8 cellular contexts compared by ENCODE assay signal in genomic region chr2:163734911-163735691, GRCh38. TPM values are rescaled to one million over a fixed set of nuclear protein-coding genes. Genes with fewer than 3 reads are reported as not detected.
A peak's percentile ranks its signal among the peaks of the same experiment; 100 is the strongest.
DNase-seq lines count a peak whose midpoint lies in the region; ATAC-seq and TF ChIP-seq lines count a peak whose summit lies in the region.

No MANE protein-coding gene starts in this region.

- no peaks in the 10 kb centered on the region for H3K27me3 ChIP-seq in hepatocyte
- H3K27me3 ChIP-seq in gastrocnemius medialis, result no peaks in the 10 kb centered on the region

- no peaks in the 10 kb centered on the region for H3K36me3 ChIP-seq in hepatocyte (replicated peaks; ENCODE audit: insufficient read depth, low read depth)
- no peaks in the 10 kb centered on the region for H3K36me3 ChIP-seq in gastrocnemius medialis

- under 1% methylated on average over 17 of the region's 17 CpGs for WGBS in hepatocyte (ENCODE audit: low lambda C conversion rate, missing lambda C conversion rate)

- no peaks in the 10 kb centered on the region for H4K20me1 ChIP-seq in hepatocyte (ENCODE audit: insufficient read depth, poor library complexity, severe bottlenecking)

- intact Hi-C loops in gastrocnemius medialis (cut with DNase I; ENCODE audit: low total_unique reads), result loop anchor here (5.0 kb wide), 1 partner anchor 388 kb away; no protein-coding TSS in a partner anchor
- intact Hi-C loops in posterior cingulate gyrus (cut with DNase I), result loop anchor here (5.0 kb wide), 3 partner anchors 123 to 388 kb away; no protein-coding TSS in a partner anchor

- H3K4me3 ChIP-seq in hepatocyte (peak overlapping the region; percentile 86), gastrocnemius medialis (peak overlapping the region; percentile 70 to 78 (median 77))

- ATAC-seq in gastrocnemius medialis (no peak), HG03045 (IDR thresholded peaks at IDR 0.05; ENCODE audit: unreplicated experiment) (no peak), GM19467 (IDR thresholded peaks at IDR 0.05; ENCODE audit: unreplicated experiment) (no peak)

- H3K27ac ChIP-seq in hepatocyte, result peak overlapping the region; percentile 86
- H3K27ac ChIP-seq in gastrocnemius medialis, result peak overlapping the region; percentile 86 to 92 (median 88)

- in situ Hi-C loops in gastrocnemius medialis (cut with MboI; ENCODE audit: low sequenced_read_pairs in 4 of 4), result no loop called here

- no peak for TF ChIP-seq POLR2A in gastrocnemius medialis (IDR thresholded peaks at IDR 0.05)

- H3K4me1 ChIP-seq in hepatocyte (ENCODE audit: insufficient read depth) (no peaks in the 10 kb centered on the region), gastrocnemius medialis (peaks cover 0 to 3% of the 10 kb centered on the region in 2 donors)

- H3K79me2 ChIP-seq in hepatocyte, result peaks cover 34% of the 10 kb centered on the region

- no peak for TF ChIP-seq CTCF in hepatocyte (IDR thresholded peaks at IDR 0.05; ENCODE audit: poor library complexity)
- TF ChIP-seq CTCF in gastrocnemius medialis (IDR thresholded peaks at IDR 0.05 in 4 of 5, conservative IDR thresholded peaks at IDR 0.05 in 1 of 5), result no peak

- DNase-seq in HCEC 1CT (peak; percentile 34), SK-N-DZ (ENCODE audit: low spot score) (peak; percentile 96), hepatocyte (ENCODE audit: low spot score) (no peak), gastrocnemius medialis (no peak), posterior cingulate gyrus (no peak)
- no peak for DNase-seq in stimulated activated CD4-positive, alpha-beta T cell treated with anti-CD3 and anti-CD28 coated beads, Interleukin-15, amount 100 ng/mL, for 24 hours

- peak overlapping the region; percentile 96 for H2AFZ ChIP-seq in hepatocyte

- no peaks in the 10 kb centered on the region for H3K9me2 ChIP-seq in hepatocyte (replicated peaks; ENCODE audit: insufficient read depth)

- no peaks in the 10 kb centered on the region for H3K9me3 ChIP-seq in hepatocyte (ENCODE audit: low read depth)
- H3K9me3 ChIP-seq in gastrocnemius medialis, result no peaks in the 10 kb centered on the region

- peak overlapping the region; percentile 93 for H3K4me2 ChIP-seq in hepatocyte

RNA-seq across cellular contexts. Expression of gene FIGN, which starts 0.7 kb away (rescaled TPM):
- 12.9 and 13.0 TPM in 2 replicates for polyA plus RNA-seq in SK-N-DZ (2014; cell fraction: cytosol; rRNA removed)
- polyA plus RNA-seq in SK-N-DZ (2014; cell fraction: nucleus; rRNA removed), result 13.8 and 22.1 TPM in 2 replicates
- total RNA-seq in hepatocyte (4.5 and 6.0 TPM in 2 replicates), gastrocnemius medialis (1 to 10 TPM in 2 of 4 donors, under 1 TPM in 2; 0.42 to 3.1 (median 1.3) TPM)
- polyA plus RNA-seq in hepatocyte, result 1.4 TPM in 2 replicates

Comparison
In these comparisons a context has a peak if more than half of its experiments do, and no peak if none do; other contexts are left out.
1. DNase-seq: peak in HCEC 1CT (single experiment) and SK-N-DZ (single experiment); none in hepatocyte (single experiment), gastrocnemius medialis (0 of 2), posterior cingulate gyrus (0 of 10) and stimulated activated CD4-positive, alpha-beta T cell treated with anti-CD3 and anti-CD28 coated beads, Interleukin-15, amount 100 ng/mL, for 24 hours (single experiment).